In genomic region chr1:210394281-210394798, GRCh38 we compare ENCODE assay signal across 10 cellular contexts.
DNase-seq lines count a peak whose midpoint lies in the region; ATAC-seq, FAIRE-seq and TF ChIP-seq lines count a peak whose summit lies in the region.
"Had no signal": no experiment of that assay in that cellular context is flagged by ENCODE, and none has a peak within 500 bp of the region (broad histone marks: within the 10 kb centered on the region; RNA-seq: fewer than 3 reads in every experiment).

No MANE protein-coding gene starts in this region.

- H4K20me1 ChIP-seq in KMS-11 (ENCODE audit: insufficient read depth) (no peaks in the 10 kb centered on the region), H9 (ENCODE audit: control insufficient read depth, insufficient read depth, insufficient read length) (no peaks in the 10 kb centered on the region)

- H3K27me3 ChIP-seq in KMS-11 (ENCODE audit: insufficient read depth, low read depth) (no peaks in the 10 kb centered on the region), H9 (ENCODE audit: insufficient read depth, low read length) (no peaks in the 10 kb centered on the region), upper lobe of right lung (no peaks in the 10 kb centered on the region)

- H3K4me3 ChIP-seq in KMS-11 (IDR thresholded peaks at IDR 0.05; ENCODE audit: insufficient read depth, low read depth, low read length) (no peak overlapping the region), cardiac fibroblast (replicated peaks in 1 of 2; ENCODE audit: low read depth in 2 of 2, low read length in 2 of 2) (no peak overlapping the region), upper lobe of right lung (no peak overlapping the region)
- H3K4me3 ChIP-seq: lung had no signal

- H3K79me1 ChIP-seq in H9 (ENCODE audit: insufficient read depth, low read depth, low read length, poor library complexity, severe bottlenecking) = no peaks in the 10 kb centered on the region

- no peak overlapping the region for H2BK15ac ChIP-seq in H9 (ENCODE audit: low read depth, low read length)

- H3K9ac ChIP-seq in KMS-11 (peak overlapping the region; percentile 15; the same call in 1 of the 2 replicates), H9 (ENCODE audit: extremely low read depth, insufficient read length, low read length) (no peak overlapping the region)

- H3K4me3 Mint-ChIP-seq in H9 = no peak overlapping the region

- H3K9me3 Mint-ChIP-seq in H9 = peaks cover 3 to 5% of the 10 kb centered on the region in 2 experiments; a peak in 4 of 5 replicates

- ATAC-seq in GM21619 (IDR thresholded peaks at IDR 0.05; ENCODE audit: unreplicated experiment) (peak; percentile 60), upper lobe of right lung (no peak), HG02623 (IDR thresholded peaks at IDR 0.05; ENCODE audit: unreplicated experiment) (no peak)

- H4K91ac ChIP-seq in H9 (ENCODE audit: insufficient read length, low read depth, low read length) = no peak overlapping the region

- H3K4ac ChIP-seq in H9 (ENCODE audit: low read depth, low read length) = no peak overlapping the region

- no peak overlapping the region for H3T11ph ChIP-seq in H9 (ENCODE audit: low read length)

- H3K14ac ChIP-seq in H9 (ENCODE audit: insufficient read depth, low read length) = no peak overlapping the region

- H3K4me1 ChIP-seq in KMS-11 (ENCODE audit: low read depth, poor library complexity, severe bottlenecking) = peaks cover 81% of the 10 kb centered on the region
- no peaks in the 10 kb centered on the region for H3K4me1 ChIP-seq in H9 (ENCODE audit: insufficient read depth, low read length)
- no peaks in the 10 kb centered on the region for H3K4me1 ChIP-seq in upper lobe of right lung

- H2AFZ ChIP-seq in KMS-11 (ENCODE audit: low read depth) = no peak overlapping the region
- no peak overlapping the region for H2AFZ ChIP-seq in H9 (ENCODE audit: low read length)

- H2BK120ac ChIP-seq in H9 (ENCODE audit: low read depth, low read length, poor library complexity, severe bottlenecking) = no peak overlapping the region

- H4K5ac ChIP-seq in H9 (ENCODE audit: insufficient read length, low read depth, low read length) = no peak overlapping the region

- H2BK12ac ChIP-seq in H9 (ENCODE audit: insufficient read length, low read depth, low read length) = no peak overlapping the region

- FAIRE-seq in D721Med (lab: Jason Lieb, UNC) = no peak

- no peak overlapping the region for H3K23ac ChIP-seq in H9 (ENCODE audit: insufficient read length, low read depth, low read length)

- H2AK5ac ChIP-seq in H9 (ENCODE audit: insufficient read length, low read length) = no peak overlapping the region

- H3K36me3 ChIP-seq in KMS-11 (ENCODE audit: insufficient read depth) (no peaks in the 10 kb centered on the region), upper lobe of right lung (no peaks in the 10 kb centered on the region)

- no peak overlapping the region for H4K8ac ChIP-seq in H9 (replicated peaks; ENCODE audit: insufficient read length, low read depth, low read length)

- peak; percentile 34 to 62 for DNase-seq in cardiac fibroblast (ENCODE audit: low read depth in 2 of 2)
- DNase-seq in smooth muscle cell of the brain vasculature (ENCODE audit: low read depth, low spot score) = peak; percentile 37
- no peak for DNase-seq in D721Med (ENCODE audit: insufficient read length, low spot score)
- no peak for DNase-seq in H9
- no peak for DNase-seq in upper lobe of right lung
- DNase-seq: KBM-7 had no signal

- H3K56ac ChIP-seq in H9 (ENCODE audit: insufficient read length, low read depth, low read length) = no peak overlapping the region

- H3K9me3 ChIP-seq in H9 (ENCODE audit: control insufficient read depth, low read depth, low read length) (no peaks in the 10 kb centered on the region), upper lobe of right lung (no peaks in the 10 kb centered on the region)

- H3K4me2 ChIP-seq in KMS-11 (peak overlapping the region; percentile 66), H9 (ENCODE audit: insufficient read depth, insufficient read length, low read length) (no peak overlapping the region)

- H2BK5ac ChIP-seq in H9 (ENCODE audit: insufficient read length, low read length) = no peak overlapping the region

- no CpG with 5 or more reads among the region's 6 CpGs for WGBS in H9 (ENCODE audit: extremely low coverage, insufficient read length, low lambda C conversion rate)

- H3K4me1 Mint-ChIP-seq in H9 = peaks cover 0 to 2% of the 10 kb centered on the region in 2 experiments; a peak in 2 of 4 replicates

- no peak overlapping the region for H2BK20ac ChIP-seq in H9 (ENCODE audit: low read depth, low read length, poor library complexity, severe bottlenecking)

- H3K23me2 ChIP-seq in H9 (ENCODE audit: insufficient read length, low read depth, low read length, poor library complexity, severe bottlenecking) = no peaks in the 10 kb centered on the region

- H3K79me2 ChIP-seq in KMS-11 (ENCODE audit: insufficient read depth, low read depth) = no peaks in the 10 kb centered on the region
- no peaks in the 10 kb centered on the region for H3K79me2 ChIP-seq in H9 (ENCODE audit: insufficient read depth, low read length)

- H3K27me3 Mint-ChIP-seq in H9 (ENCODE audit: low read depth) = no peaks in the 10 kb centered on the region; the same call in 1 of the 2 replicates

- peaks cover 0 to 9% (median 0%) of the 10 kb centered on the region in 3 experiments; a peak in 3 of 7 replicates for H3K36me3 Mint-ChIP-seq in H9 (ENCODE audit: insufficient read depth in 1 of 3, low read depth in 3 of 3)

- H3K27ac Mint-ChIP-seq in H9 = no peak overlapping the region

- TF ChIP-seq CTCF in KMS-11 (conservative IDR thresholded peaks at IDR 0.05; ENCODE audit: low read depth, low read length) (no peak), cardiac fibroblast (IDR thresholded peaks at IDR 0.05; ENCODE audit: low read depth, low read length) (no peak), D721Med (IDR thresholded peaks at IDR 0.05; ENCODE audit: insufficient read depth, missing control alignments) (no peak), H9 (conservative IDR thresholded peaks at IDR 0.05) (no peak), upper lobe of right lung (IDR thresholded peaks at IDR 0.05) (no peak)

- H3K27ac ChIP-seq in KMS-11 (peak overlapping the region; percentile 74), H9 (ENCODE audit: insufficient read length, low read depth, low read length) (no peak overlapping the region), upper lobe of right lung (no peak overlapping the region)

- intact Hi-C loops in upper lobe of right lung (cut with DNase I) = loop anchor here (10.0 kb wide), 1 partner anchor 250 kb away; no protein-coding TSS in a partner anchor

- no peak overlapping the region for H3K18ac ChIP-seq in H9 (ENCODE audit: insufficient read length, low read depth, low read length)

Comparison
In these comparisons a context has a peak if more than half of its experiments do, and no peak if none do; other contexts are left out.
1. DNase-seq: peak in cardiac fibroblast (2 of 2) and smooth muscle cell of the brain vasculature (single experiment); none in D721Med (single experiment), H9 (single experiment) and upper lobe of right lung (single experiment).